ENCODE assay signal across 20 cellular contexts in the genomic region with DNA sequence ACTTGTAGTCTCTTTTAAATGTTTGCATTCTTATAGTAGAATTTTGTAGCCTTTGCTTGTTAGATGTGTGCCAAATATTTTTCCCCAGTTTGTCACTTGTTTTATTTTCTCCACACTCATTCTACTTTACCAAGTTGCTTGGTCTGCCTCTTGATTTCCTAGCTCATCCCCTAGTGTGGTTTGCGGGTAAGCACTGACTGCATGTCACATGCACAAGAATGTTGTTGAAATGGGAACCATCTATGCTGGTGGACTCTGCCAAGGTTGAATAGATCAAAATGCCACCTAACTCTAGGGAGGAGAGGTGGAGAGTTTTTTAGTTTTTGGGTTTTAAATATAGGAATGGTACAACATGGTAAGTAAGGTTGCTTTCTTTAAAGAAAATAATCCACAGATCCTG. TPM values are rescaled to one million over a fixed set of nuclear protein-coding genes. Genes with fewer than 3 reads are reported as not detected.
"Had no signal": no experiment of that assay in that cellular context is flagged by ENCODE, and none has a peak within 500 bp of the region (broad histone marks: within the 10 kb centered on the region; RNA-seq: fewer than 3 reads in every experiment).

No MANE protein-coding gene starts in this region.

- H3K27ac Mint-ChIP-seq: activated naive CD8-positive, alpha-beta T cell treated with anti-CD3 and anti-CD28 coated beads for 36 hours; stimulated activated memory B cell treated with anti-CD40 and anti-IgM and Interleukin-4, amounts not matched to agents 10 μg/mL and 1 μg/mL and 100 μg/mL, for 72 hours had no signal

- H3K36me3 Mint-ChIP-seq: activated naive CD8-positive, alpha-beta T cell treated with anti-CD3 and anti-CD28 coated beads for 36 hours; naive thymus-derived CD8-positive, alpha-beta T cell; stimulated activated memory B cell treated with anti-CD40 and anti-IgM and Interleukin-4, amounts not matched to agents 10 μg/mL and 1 μg/mL and 100 μg/mL, for 72 hours had no signal

- H3K4me3 Mint-ChIP-seq: activated naive CD8-positive, alpha-beta T cell treated with anti-CD3 and anti-CD28 coated beads for 36 hours; endodermal cell; naive thymus-derived CD8-positive, alpha-beta T cell; stimulated activated memory B cell treated with anti-CD40 and anti-IgM and Interleukin-4, amounts not matched to agents 10 μg/mL and 1 μg/mL and 100 μg/mL, for 72 hours had no signal

- ATAC-seq: body of pancreas; naive thymus-derived CD8-positive, alpha-beta T cell; right lobe of liver; stimulated activated memory B cell treated with anti-CD40 and anti-IgM and Interleukin-4, amounts not matched to agents 10 μg/mL and 1 μg/mL and 100 μg/mL, for 72 hours had no signal

- H3K4me1 Mint-ChIP-seq: activated naive CD8-positive, alpha-beta T cell treated with anti-CD3 and anti-CD28 coated beads for 36 hours had no signal

- DNase-seq: activated CD4-positive, alpha-beta T cell treated with anti-CD3 and anti-CD28 coated beads, Interleukin-2, amount 50 U/mL, for 4 hours; activated CD4-positive, CD25-positive, alpha-beta regulatory T cell treated with anti-CD3 and anti-CD28 coated beads, Interleukin-2, amount 50 U/mL, for 72 hours; activated gamma-delta T cell treated with Interleukin-2 at 50 U/mL for 16 hours; activated naive CD8-positive, alpha-beta T cell treated with anti-CD3 and anti-CD28 coated beads for 36 hours; caudate nucleus; dorsolateral prefrontal cortex; heart left ventricle; kidney; left ventricle myocardium superior; naive thymus-derived CD8-positive, alpha-beta T cell; right lobe of liver; spleen; stimulated activated CD4-positive, alpha-beta T cell treated with anti-CD3 and anti-CD28 coated beads, Interleukin-4, amount 100 ng/mL, for 4 hours; SW 1271; T-helper 2 cell; testis; upper lobe of right lung had no signal

- H3K9me3 Mint-ChIP-seq: activated naive CD8-positive, alpha-beta T cell treated with anti-CD3 and anti-CD28 coated beads for 36 hours; endodermal cell; naive thymus-derived CD8-positive, alpha-beta T cell; stimulated activated memory B cell treated with anti-CD40 and anti-IgM and Interleukin-4, amounts not matched to agents 10 μg/mL and 1 μg/mL and 100 μg/mL, for 72 hours had no signal

- H3K27me3 Mint-ChIP-seq: stimulated activated memory B cell treated with anti-CD40 and anti-IgM and Interleukin-4, amounts not matched to agents 10 μg/mL and 1 μg/mL and 100 μg/mL, for 72 hours had no signal

RNA-seq across cellular contexts. Expression of a gene that starts 47.6 kb away (rescaled TPM):
- total RNA-seq: naive thymus-derived CD8-positive, alpha-beta T cell had no signal
